ENCODE assay signal across 33 cellular contexts in genomic region chr12:124822218-124822617, GRCh38.
"Had no signal": no experiment of that assay in that cellular context is flagged by ENCODE, and none has a peak within 500 bp of the region (broad histone marks: within the 10 kb centered on the region; RNA-seq: fewer than 3 reads in every experiment).

No MANE protein-coding gene starts in this region.

- H3K9me3 Mint-ChIP-seq: activated B cell treated with CpG ODN at 0.5 μM for 24 hours; activated CD4-positive, alpha-beta memory T cell treated with anti-CD3 and anti-CD28 coated beads, Interleukin-2, amount 10 ng/mL, durations not matched to agents 7 days and 5 days; activated naive CD4-positive, alpha-beta T cell treated with anti-CD3 and anti-CD28 coated beads, Interleukin-2, amount 10 ng/mL, durations not matched to agents 7 days and 5 days; activated naive CD8-positive, alpha-beta T cell treated with anti-CD3 and anti-CD28 coated beads, Interleukin-2, amount 50 U/mL, for 24 hours; central memory CD8-positive, alpha-beta T cell; T-helper 1 cell treated with Interleukin-12 subunit alpha and Interleukin-12 subunit beta and Interleukin-4 antibody, amounts not matched to agents 30 μg/mL and 1 μg/mL, for 36 hours; T-helper 2 cell treated with Interferon-gamma antibody and Interleukin-4, amounts not matched to agents 5 μg/mL and 100 μg/mL, for 36 hours had no signal

- H3K27ac Mint-ChIP-seq: activated B cell treated with CpG ODN at 0.5 μM for 24 hours; activated CD4-positive, alpha-beta memory T cell treated with anti-CD3 and anti-CD28 coated beads, Interleukin-2, amount 10 ng/mL, durations not matched to agents 7 days and 5 days; activated CD8-positive, alpha-beta memory T cell treated with anti-CD3 and anti-CD28 coated beads, Interleukin-2, amount 10 ng/mL, durations not matched to agents 7 days and 5 days; activated naive CD4-positive, alpha-beta T cell treated with anti-CD3 and anti-CD28 coated beads, Interleukin-2, amount 10 ng/mL, durations not matched to agents 7 days and 5 days; activated naive CD8-positive, alpha-beta T cell; activated naive CD8-positive, alpha-beta T cell treated with anti-CD3 and anti-CD28 coated beads, Interleukin-2, amount 50 U/mL, for 24 hours; T-helper 1 cell treated with Interleukin-12 subunit alpha and Interleukin-12 subunit beta and Interleukin-4 antibody, amounts not matched to agents 30 μg/mL and 1 μg/mL, for 36 hours; T-helper 2 cell treated with Interferon-gamma antibody and Interleukin-4, amounts not matched to agents 5 μg/mL and 100 μg/mL, for 36 hours had no signal

- H3K4me3 ChIP-seq: cardiac muscle cell, Peyer's patch, SJSA1 had no signal

- H3K4me1 Mint-ChIP-seq: activated B cell treated with CpG ODN at 0.5 μM for 24 hours; activated CD4-positive, alpha-beta memory T cell treated with anti-CD3 and anti-CD28 coated beads, Interleukin-2, amount 10 ng/mL, durations not matched to agents 7 days and 5 days; activated CD8-positive, alpha-beta memory T cell treated with anti-CD3 and anti-CD28 coated beads, Interleukin-2, amount 10 ng/mL, durations not matched to agents 7 days and 5 days; activated naive CD4-positive, alpha-beta T cell treated with anti-CD3 and anti-CD28 coated beads, Interleukin-2, amount 10 ng/mL, durations not matched to agents 7 days and 5 days; activated naive CD8-positive, alpha-beta T cell treated with anti-CD3 and anti-CD28 coated beads, Interleukin-2, amount 50 U/mL, for 24 hours; central memory CD8-positive, alpha-beta T cell had no signal

- H3K9me3 ChIP-seq: Peyer's patch, SJSA1, SK-N-SH had no signal

- ATAC-seq: activated CD8-positive, alpha-beta memory T cell treated with anti-CD3 and anti-CD28 coated beads, Interleukin-2, amount 10 ng/mL, durations not matched to agents 7 days and 5 days; activated naive CD8-positive, alpha-beta T cell treated with anti-CD3 and anti-CD28 coated beads, Interleukin-2, amount 50 U/mL, for 24 hours; PC-3 had no signal

- H3K4me3 Mint-ChIP-seq: activated B cell treated with CpG ODN at 0.5 μM for 24 hours; activated CD4-positive, alpha-beta memory T cell treated with anti-CD3 and anti-CD28 coated beads, Interleukin-2, amount 10 ng/mL, durations not matched to agents 7 days and 5 days; activated CD8-positive, alpha-beta memory T cell treated with anti-CD3 and anti-CD28 coated beads, Interleukin-2, amount 10 ng/mL, durations not matched to agents 7 days and 5 days; activated naive CD4-positive, alpha-beta T cell treated with anti-CD3 and anti-CD28 coated beads, Interleukin-2, amount 10 ng/mL, durations not matched to agents 7 days and 5 days; activated naive CD8-positive, alpha-beta T cell; activated naive CD8-positive, alpha-beta T cell treated with anti-CD3 and anti-CD28 coated beads, Interleukin-2, amount 50 U/mL, for 24 hours; central memory CD8-positive, alpha-beta T cell; T-helper 1 cell treated with Interleukin-12 subunit alpha and Interleukin-12 subunit beta and Interleukin-4 antibody, amounts not matched to agents 30 μg/mL and 1 μg/mL, for 36 hours; T-helper 2 cell treated with Interferon-gamma antibody and Interleukin-4, amounts not matched to agents 5 μg/mL and 100 μg/mL, for 36 hours had no signal

- H3K4me2 ChIP-seq: SK-N-SH had no signal

- H3K27ac ChIP-seq: cardiac muscle cell, Peyer's patch, SJSA1 had no signal

- DNase-seq: activated B cell treated with CpG ODN at 0.5 μM for 24 hours; activated CD4-positive, alpha-beta memory T cell treated with anti-CD3 and anti-CD28 coated beads, Interleukin-2, amount 10 ng/mL, durations not matched to agents 7 days and 5 days; activated CD4-positive, alpha-beta T cell treated with anti-CD3 and anti-CD28 coated beads for 1 hour; activated CD4-positive, alpha-beta T cell treated with anti-CD3 and anti-CD28 coated beads for 48 hours; activated CD8-positive, alpha-beta memory T cell treated with anti-CD3 and anti-CD28 coated beads for 24 hours; activated CD8-positive, alpha-beta memory T cell treated with anti-CD3 and anti-CD28 coated beads, Interleukin-2, amount 10 ng/mL, durations not matched to agents 7 days and 5 days; activated CD8-positive, alpha-beta memory T cell treated with anti-CD3 and anti-CD28 coated beads, Interleukin-2, amount 50 U/mL, for 48 hours; activated effector memory CD4-positive, alpha-beta T cell treated with Interleukin-2 at 50 U/mL for 16 hours; activated naive CD4-positive, alpha-beta T cell treated with anti-CD3 and anti-CD28 coated beads, Interleukin-2, amount 10 ng/mL, durations not matched to agents 7 days and 5 days; activated naive CD8-positive, alpha-beta T cell treated with anti-CD3 and anti-CD28 coated beads, Interleukin-2, amount 50 U/mL, for 24 hours; activated T-cell treated with anti-CD3 and anti-CD28 coated beads, Interleukin-2, amount 50 U/mL, for 48 hours; amniotic stem cell; aorta; Karpas-422; NCI-H1105; NCI-H1436; NCI-H1694 treated with DMSO at 0.1 percent for 48 hours; NCI-H2029; NCI-H345; NCI-H526; NCI-H748 treated with DMSO at 0.1 percent for 48 hours; NK-92 treated with Interleukin-12 subunit alpha and Interleukin-12 subunit beta, amount 100 ng/mL, for 24 hours; PC-3; Peyer's patch; RPMI8226; SHP77 treated with DMSO at 0.1 percent for 48 hours; SK-N-SH had no signal

- H3K36me3 Mint-ChIP-seq: activated CD8-positive, alpha-beta memory T cell treated with anti-CD3 and anti-CD28 coated beads, Interleukin-2, amount 10 ng/mL, durations not matched to agents 7 days and 5 days; activated naive CD4-positive, alpha-beta T cell treated with anti-CD3 and anti-CD28 coated beads, Interleukin-2, amount 10 ng/mL, durations not matched to agents 7 days and 5 days; activated naive CD8-positive, alpha-beta T cell had no signal

- H3K9me2 ChIP-seq: SK-N-SH had no signal

- H3K27me3 ChIP-seq: cardiac muscle cell, Peyer's patch, SJSA1 had no signal

- H3K4me1 ChIP-seq: Peyer's patch, SJSA1 had no signal

- H3K27me3 Mint-ChIP-seq: activated B cell treated with CpG ODN at 0.5 μM for 24 hours; activated CD4-positive, alpha-beta memory T cell treated with anti-CD3 and anti-CD28 coated beads, Interleukin-2, amount 10 ng/mL, durations not matched to agents 7 days and 5 days; activated CD8-positive, alpha-beta memory T cell treated with anti-CD3 and anti-CD28 coated beads, Interleukin-2, amount 10 ng/mL, durations not matched to agents 7 days and 5 days; activated naive CD8-positive, alpha-beta T cell; activated naive CD8-positive, alpha-beta T cell treated with anti-CD3 and anti-CD28 coated beads, Interleukin-2, amount 50 U/mL, for 24 hours; central memory CD8-positive, alpha-beta T cell had no signal

- H3K36me3 ChIP-seq: cardiac muscle cell, Peyer's patch, SJSA1 had no signal
